ENCODE assay signal across 8 cellular contexts in genomic region chr12:122834921-122835692, GRCh38. TPM values are rescaled to one million over a fixed set of nuclear protein-coding genes. Genes with fewer than 3 reads are reported as not detected.
DNase-seq lines count a peak whose midpoint lies in the region; ATAC-seq, FAIRE-seq and TF ChIP-seq lines count a peak whose summit lies in the region.

TSS of gene HIP1R (plus strand) at chr12:122835457. CDS start at chr12:122835551, 94 bp downstream.

- H3K4me3 ChIP-seq in HepG2 (replicated peaks in 1 of 3; ENCODE audit: insufficient read depth in 1 of 3, low read depth in 2 of 3, low read length in 3 of 3) = peak within 1 kb of the TSS; percentile 67 to 96 (median 75)

- BruUV-seq in HepG2 (replicated peaks; lab: Mats Ljungman, UMichigan) = no TSS peak

- H3K36me3 Mint-ChIP-seq in chondrocyte (ENCODE audit: low read depth) = no peaks in the 10 kb centered on the region

- H3K4me1 ChIP-seq in HepG2 (ENCODE audit: insufficient read depth, low read length) = peaks cover 47% of the 10 kb centered on the region

- peak within 1 kb of the TSS; percentile 97 for H3K4me2 ChIP-seq in HepG2 (ENCODE audit: low read depth, low read length)

- H3K36me3 ChIP-seq in HepG2 (replicated peaks in 1 of 2; ENCODE audit: control insufficient read depth in 1 of 2, insufficient read depth in 2 of 2, low read length in 2 of 2) = no peaks in the 10 kb centered on the region

- H2AFZ ChIP-seq in HepG2 (ENCODE audit: low read length) = no peak within 1 kb of the TSS

- no peak for TF ChIP-seq CTCF in GM10248 (IDR thresholded peaks at IDR 0.05; ENCODE audit: control extremely low read depth, extremely low read depth, low read depth, missing control alignments)
- TF ChIP-seq CTCF in chondrocyte (IDR thresholded peaks at IDR 0.05) = no peak
- TF ChIP-seq CTCF in HepG2 (CRISPR knock-in tag; IDR thresholded peaks at IDR 0.05) = no peak

- TF ChIP-seq POLR2A in HepG2 (IDR thresholded peaks at IDR 0.05; ENCODE audit: insufficient read depth in 1 of 2, low read depth in 2 of 2, low read length in 2 of 2) = peak in 1 of 2 experiments; percentile 55; a peak in 2 of 4 replicates

- peak; percentile 83 for DNase-seq in GM10248 (ENCODE audit: extremely low spot score)
- peak; percentile 77 for DNase-seq in activated CD4-positive, CD25-positive, alpha-beta regulatory T cell treated with anti-CD3 and anti-CD28 coated beads, Interleukin-2, amount 50 U/mL, for 72 hours
- DNase-seq in chondrocyte (ENCODE audit: low spot score) = no peak
- no peak for DNase-seq in HepG2 (ENCODE audit: low spot score)
- peak; percentile 70 for DNase-seq in stimulated activated CD4-positive, alpha-beta T cell treated with anti-CD3 and anti-CD28 coated beads, Interleukin-4, amount 100 ng/mL, for 1 hour
- no peak for DNase-seq in COR-L47 (lab: John Stamatoyannopoulos, UW)

- ATAC-seq in HG03460 (IDR thresholded peaks at IDR 0.05; ENCODE audit: unreplicated experiment) (peak; percentile 35), HepG2 (no peak; the same call in 2 of the 3 replicates), GM18517 (IDR thresholded peaks at IDR 0.05; ENCODE audit: unreplicated experiment) (no peak)

- no peak for TF ChIP-seq EP300 in HepG2 (IDR thresholded peaks at IDR 0.05; ENCODE audit: low read depth in 2 of 2, low read length in 2 of 2)
- TF ChIP-seq EP300 in HepG2 (CRISPR knock-in tag; IDR thresholded peaks at IDR 0.05; ENCODE audit: borderline replicate concordance) = no peak

- peaks cover 4% of the 10 kb centered on the region for H3K79me2 ChIP-seq in HepG2 (ENCODE audit: insufficient read depth, low read length)

- H3K27me3 Mint-ChIP-seq in chondrocyte (ENCODE audit: low read depth) = no peaks in the 10 kb centered on the region

- 0% methylated on average over 2 of the region's 76 CpGs for WGBS in HepG2 (ENCODE audit: low lambda C conversion rate)

- FAIRE-seq in HepG2 (lab: Jason Lieb, UNC) = no peak

- no peaks in the 10 kb centered on the region for H3K9me3 ChIP-seq in HepG2 (ENCODE audit: low read length)

- no peaks in the 10 kb centered on the region for H3K9me3 Mint-ChIP-seq in chondrocyte (ENCODE audit: low read depth)

- intact Hi-C loops in HepG2 (cut with micrococcal nuclease; ENCODE audit: unreplicated experiment) = no loop called here

- CTCF ChIA-PET in GM10248 (lab: Yijun Ruan, JAX) = interaction anchor here (1.2 to 1.5 kb wide), 3 partner anchors 41 to 42 kb away, joined by 4 to 6 read pairs (median 4); no protein-coding TSS in a partner anchor
- CTCF ChIA-PET in HepG2 (lab: Yijun Ruan, JAX; ENCODE audit: low intra/inter-chr PET ratio, low total read pairs) = no interaction called here

- TF ChIP-seq RAD21 in HepG2 (CRISPR knock-in tag; IDR thresholded peaks at IDR 0.05) = no peak

- POLR2A ChIA-PET in GM10248 (lab: Yijun Ruan, JAX) (interaction anchor here (0.5 kb wide), 1 partner anchor 669 kb away, joined by 5 read pairs; no protein-coding TSS in a partner anchor), HepG2 (lab: Yijun Ruan, JAX) (interaction anchor here (1.9 kb wide), 2 partner anchors 9 to 140 kb away, joined by 5 to 6 read pairs; partner anchors contain the start of gene OGFOD2)

- H3K4me3 Mint-ChIP-seq in chondrocyte (ENCODE audit: unreplicated experiment) = peak within 1 kb of the TSS; percentile 89

- H3K27me3 ChIP-seq in HepG2 (ENCODE audit: control insufficient read depth in 1 of 2, insufficient read depth in 2 of 2, low read length in 2 of 2) = no peaks in the 10 kb centered on the region; a peak in 1 of 5 replicates

- H3K27ac ChIP-seq in HepG2 (ENCODE audit: extremely low read length, insufficient read depth, low read length) = peak within 1 kb of the TSS; percentile 36

- peak within 1 kb of the TSS; percentile 96 for H3K27ac Mint-ChIP-seq in chondrocyte (ENCODE audit: unreplicated experiment)

- in situ Hi-C loops in HepG2 (cut with HindIII; ENCODE audit: extremely low pct_ligation_motif_present, low pct_unique_long_range_greater_than_20kb) = no loop called here

- H3K9ac ChIP-seq in HepG2 (ENCODE audit: insufficient read depth, low read depth, low read length) = peak within 1 kb of the TSS; percentile 68

- no peaks in the 10 kb centered on the region for H4K20me1 ChIP-seq in HepG2 (ENCODE audit: insufficient read depth, low read length)

- H3K4me1 Mint-ChIP-seq in chondrocyte (ENCODE audit: low read depth) = peaks cover 25% of the 10 kb centered on the region

TF ChIP-seq in HepG2, 621 proteins besides CTCF, POLR2A, EP300 and RAD21 (continues in another document):
- TF ChIP-seq HOXA5 (CRISPR knock-in tag; IDR thresholded peaks at IDR 0.05) (no peak), MAZ (IDR thresholded peaks at IDR 0.05; ENCODE audit: borderline replicate concordance, low read depth, low read length) (no peak), MAZ (CRISPR knock-in tag; IDR thresholded peaks at IDR 0.05; ENCODE audit: low read depth) (0 out of 2 replicates have a peak, but pooled peaks have one; percentile 48), HNRNPK (IDR thresholded peaks at IDR 0.05; ENCODE audit: low read depth, low read length, poor library complexity, severe bottlenecking) (peak; percentile 21), ZSCAN29 (CRISPR knock-in tag; conservative IDR thresholded peaks at IDR 0.05) (no peak), PHF8 (CRISPR knock-in tag; IDR thresholded peaks at IDR 0.05) (peak; percentile 52), ZSCAN5A (CRISPR knock-in tag; IDR thresholded peaks at IDR 0.05; ENCODE audit: borderline replicate concordance) (no peak), ZNF768 (CRISPR knock-in tag; IDR thresholded peaks at IDR 0.05) (0 out of 2 replicates have a peak, but pooled peaks have one; percentile 18), KDM2A (CRISPR knock-in tag; IDR thresholded peaks at IDR 0.05; ENCODE audit: borderline replicate concordance, low read depth) (0 out of 2 replicates have a peak, but pooled peaks have one; percentile 6), YY1 (IDR thresholded peaks at IDR 0.05; ENCODE audit: insufficient read depth, insufficient replicate concordance, low read depth, low read length) (peak; percentile 4), ASH2L (IDR thresholded peaks at IDR 0.05; ENCODE audit: insufficient read length, low read depth, low read length) (peak; percentile 1), ZNF33A (CRISPR knock-in tag; IDR thresholded peaks at IDR 0.05; ENCODE audit: borderline replicate concordance) (no peak), SAP130 (CRISPR knock-in tag; IDR thresholded peaks at IDR 0.05; ENCODE audit: low read depth) (peak; percentile 29; the same call in 1 of the 2 replicates), SIN3A (IDR thresholded peaks at IDR 0.05; ENCODE audit: borderline replicate concordance, low read depth, low read length) (0 out of 2 replicates have a peak, but pooled peaks have one; percentile 25), PCBP2 (optimal IDR thresholded peaks at IDR 0.05; ENCODE audit: low read depth, low read length, poor library complexity, severe bottlenecking) (peak; percentile 12), GABPB1 (CRISPR knock-in tag; IDR thresholded peaks at IDR 0.05) (peak; percentile 37; the same call in 1 of the 2 replicates), HNRNPUL1 (IDR thresholded peaks at IDR 0.05; ENCODE audit: low read depth, low read length) (no peak), IRF9 (CRISPR knock-in tag; IDR thresholded peaks at IDR 0.05; ENCODE audit: borderline replicate concordance) (no peak), SP4 (CRISPR knock-in tag; IDR thresholded peaks at IDR 0.05) (peak; percentile 45; the same call in 1 of the 2 replicates)

RNA-seq across cellular contexts. Expression of gene HIP1R, which starts in this region (rescaled TPM):
- 13.8 to 14.1 TPM (median 13.8 TPM) in 3 replicates for total RNA-seq in chondrocyte
- 8.2 and 18.4 TPM in 2 replicates for total RNA-seq in HepG2 (2016; rRNA removed; fragmentation: Illumina TruSeq; extraction: Trizol)
- 2.2 and 2.5 TPM in 2 replicates for total RNA-seq in HepG2 (2016; cell fraction: cytosol; rRNA removed; fragmentation: Illumina TruSeq; extraction: Trizol; ENCODE audit: low read depth)
- 6.5 and 17.6 TPM in 2 replicates for total RNA-seq in HepG2 (2016; cell fraction: insoluble cytoplasmic fraction; rRNA removed; fragmentation: Illumina TruSeq; extraction: Trizol)
- total RNA-seq in HepG2 (2016; cell fraction: membrane; rRNA removed; fragmentation: Illumina TruSeq; extraction: Trizol) = 4.3 and 5.1 TPM in 2 replicates
- 19.5 and 20.1 TPM in 2 replicates for total RNA-seq in HepG2 (2016; cell fraction: nucleus; rRNA removed; fragmentation: Illumina TruSeq; extraction: Trizol)
- polyA plus RNA-seq in HepG2 (2011; rRNA removed) = 25.5 and 36.0 TPM in 2 replicates
- 5.2 and 9.3 TPM in 2 replicates for polyA plus RNA-seq in HepG2 (2011; cell fraction: cytosol; rRNA removed)
- polyA plus RNA-seq in HepG2 (2011; cell fraction: nucleus; rRNA removed) = 174 and 222 TPM in 2 replicates
- polyA plus RNA-seq in HepG2 (2012) = 10.1 and 13.1 TPM in 2 replicates
- 0.78 and 1.1 TPM in 2 replicates for polyA plus RNA-seq in HepG2 (2016; cell fraction: cytosol; fragmentation: Illumina TruSeq; extraction: Trizol; ENCODE audit: low read depth)
- polyA plus RNA-seq in HepG2 (2016; cell fraction: insoluble cytoplasmic fraction; fragmentation: Illumina TruSeq; extraction: Trizol; ENCODE audit: low read depth) = 6.1 and 6.5 TPM in 2 replicates
- polyA plus RNA-seq in HepG2 (2016; cell fraction: membrane; fragmentation: Illumina TruSeq; extraction: Trizol; ENCODE audit: low read depth) = 2.0 and 2.2 TPM in 2 replicates
- polyA plus RNA-seq in HepG2 (2016; cell fraction: nucleus; fragmentation: Illumina TruSeq; extraction: Trizol; ENCODE audit: insufficient read depth, low read depth) = 42.8 and 47.4 TPM in 2 replicates
- polyA minus RNA-seq in HepG2 (2011; rRNA and poly(A)+ RNA removed; ENCODE audit: low replicate concordance) = 51.3 and 57.2 TPM in 2 replicates
- 5.3 and 6.5 TPM in 2 replicates for polyA minus RNA-seq in HepG2 (2011; cell fraction: cytosol; rRNA and poly(A)+ RNA removed)
- 28.3 and 30.6 TPM in 2 replicates for polyA minus RNA-seq in HepG2 (2011; cell fraction: nucleus; rRNA and poly(A)+ RNA removed)

Comparison
In these comparisons a context has a peak if more than half of its experiments do, and no peak if none do; other contexts are left out.
1. DNase-seq: peak in GM10248 (single experiment), activated CD4-positive, CD25-positive, alpha-beta regulatory T cell treated with anti-CD3 and anti-CD28 coated beads, Interleukin-2, amount 50 U/mL, for 72 hours (single experiment) and stimulated activated CD4-positive, alpha-beta T cell treated with anti-CD3 and anti-CD28 coated beads, Interleukin-4, amount 100 ng/mL, for 1 hour (single experiment); none in chondrocyte (single experiment), HepG2 (single experiment) and COR-L47 (single experiment).